In genomic region chr10:55474258-55474657, GRCh38 we compare ENCODE assay signal across 11 cellular contexts.
"Had no signal": no experiment of that assay in that cellular context is flagged by ENCODE, and none has a peak within 500 bp of the region (broad histone marks: within the 10 kb centered on the region; RNA-seq: fewer than 3 reads in every experiment).

No MANE protein-coding gene starts in this region.

- H3K4me2 ChIP-seq: GM23338 had no signal

- H2AFZ ChIP-seq: GM23248, GM23338 had no signal

- FAIRE-seq: H1, H54 had no signal

- H3K36me3 ChIP-seq: HAP-1 had no signal

- H3K27ac ChIP-seq: GM23248 had no signal

- H3K9me3 ChIP-seq: HAP-1 had no signal

- ATAC-seq: GM23338, HCT116 had no signal

- H3K9ac ChIP-seq: GM23248 had no signal

- H3K4me3 ChIP-seq: GM23248, GM23338, HAP-1 had no signal

- DNase-seq: GM23248, GOT3, H7, H9, HCEC 1CT, HFFc6 had no signal

- H3K4me1 ChIP-seq: HAP-1 had no signal
